ENCODE assay signal across 1 cellular context in genomic region chr17:36188891-36189306, GRCh38.
TF ChIP-seq lines count a peak whose summit lies in the region.

No MANE protein-coding gene starts in this region.

TF ChIP-seq in GM12878, 131 proteins besides CTCF, POLR2A, EP300 and RAD21:
- TF ChIP-seq ETV6 (conservative IDR thresholded peaks at IDR 0.05 in 1 of 2, IDR thresholded peaks at IDR 0.05 in 1 of 2; ENCODE audit: borderline replicate concordance in 1 of 2, low read depth in 1 of 2) (0 out of 4 replicates have a peak, but pooled peaks of 1 of the 2 experiments have one; percentile 39), FOS (IDR thresholded peaks at IDR 0.05; ENCODE audit: borderline replicate concordance, extremely low read depth, insufficient read length) (no peak), NFXL1 (IDR thresholded peaks at IDR 0.05; ENCODE audit: borderline replicate concordance) (no peak), TCF12 (IDR thresholded peaks at IDR 0.05; ENCODE audit: low read depth, low read length) (0 out of 2 replicates have a peak, but pooled peaks have one; percentile 24), BHLHE40 (IDR thresholded peaks at IDR 0.05; ENCODE audit: borderline replicate concordance in 1 of 2, low read depth in 2 of 2, low read length in 1 of 2) (peak in 1 of 2 experiments; percentile 69; a peak in 2 of 4 replicates), GABPA (IDR thresholded peaks at IDR 0.05; ENCODE audit: low read depth) (peak; percentile 60), IKZF2 (IDR thresholded peaks at IDR 0.05) (peak in 1 of 2 experiments; percentile 16; a peak in 1 of 4 replicates), SPI1 (IDR thresholded peaks at IDR 0.05; ENCODE audit: borderline replicate concordance, insufficient read depth, low read depth, low read length) (peak; percentile 67; the same call in 1 of the 2 replicates), STAT1 (conservative IDR thresholded peaks at IDR 0.05) (no peak), RUNX3 (IDR thresholded peaks at IDR 0.05; ENCODE audit: low read length) (peak; percentile 75), NFIC (IDR thresholded peaks at IDR 0.05; ENCODE audit: low read depth, low read length) (0 out of 2 replicates have a peak, but pooled peaks have one; percentile 35)
